33 cellular contexts compared by ENCODE assay signal in genomic region chr10:132758867-132759266, GRCh38. TPM values are rescaled to one million over a fixed set of nuclear protein-coding genes. Genes with fewer than 3 reads are reported as not detected.
DNase-seq lines count a peak whose midpoint lies in the region; ATAC-seq, FAIRE-seq and TF ChIP-seq lines count a peak whose summit lies in the region.
"Had no signal": no experiment of that assay in that cellular context is flagged by ENCODE, and none has a peak within 500 bp of the region (broad histone marks: within the 10 kb centered on the region; RNA-seq: fewer than 3 reads in every experiment).

No MANE protein-coding gene starts in this region.

- H3K18ac ChIP-seq in H1 (ENCODE audit: extremely low read depth, low read length): no peak overlapping the region

- intact Hi-C loops in left colon (cut with DNase I, micrococcal nuclease) (no loop called here), stomach (cut with DNase I; ENCODE audit: low total_unique reads) (no loop called here)
- intact Hi-C loops in activated T-helper 1 cell treated with anti-CD3 and anti-CD28 coated beads, Interleukin-12 subunit alpha, Interleukin-12 subunit beta, Interleukin-2, Interleukin-4 antibody, amounts not matched to agents 30 ng/mL and 10 ng/mL and 1 ng/mL, durations not matched to agents 14 hours and 24 hours and 36 hours (cut with micrococcal nuclease): no loop called here

- H2BK20ac ChIP-seq in H1 (ENCODE audit: low read length): no peak overlapping the region

- DNase-seq in H1 (ENCODE audit: low read depth in 1 of 2, low spot score in 2 of 2) (no peak), left colon (no peak), stomach (peak; percentile 39), erythroblast (lab: John Stamatoyannopoulos, UW) (no peak)
- no peak for DNase-seq in activated T-helper 1 cell treated with anti-CD3 and anti-CD28 coated beads, Interleukin-12 subunit alpha, Interleukin-12 subunit beta, Interleukin-2, Interleukin-4 antibody, amounts not matched to agents 30 ng/mL and 10 ng/mL and 1 ng/mL, durations not matched to agents 14 hours and 24 hours and 36 hours (ENCODE audit: low spot score)
- DNase-seq: 8988T; ACHN; BE2C; C1 segment of cervical spinal cord; CD4-positive, alpha-beta memory T cell; CD4-positive, CD25-positive, alpha-beta regulatory T cell; CD8-positive, alpha-beta memory T cell; COR-L47; DMS 273 treated with DMSO at 0.1 percent for 48 hours; DMS153; DMS53; DMS79; DND-41; EL; GDM1 had no signal

- 76% methylated on average over 14 of the region's 14 CpGs; no CpG with 5 or more reads in 1 of the 2 experiments for WGBS in H1 (ENCODE audit: extremely low coverage in 1 of 2, insufficient coverage in 1 of 2, insufficient read length in 1 of 2, insufficient replicate concordance in 2 of 2, low coverage in 1 of 2, low lambda C conversion rate in 2 of 2, missing lambda C conversion rate in 1 of 2), 2 experiments
- WGBS in stomach, 5 donors: 51 to 66% (median 60%) methylated on average over 13 to 14 of the region's 14 CpGs

- peaks cover 7% of the 10 kb centered on the region for H3K9me3 Mint-ChIP-seq in activated T-helper 1 cell treated with anti-CD3 and anti-CD28 coated beads, Interleukin-12 subunit alpha, Interleukin-12 subunit beta, Interleukin-2, Interleukin-4 antibody, amounts not matched to agents 30 ng/mL and 10 ng/mL and 1 ng/mL, durations not matched to agents 14 hours and 24 hours and 36 hours

- ATAC-seq in left colon (peak; percentile 92), HG03521 (IDR thresholded peaks at IDR 0.05; ENCODE audit: unreplicated experiment) (no peak), GM18867 (IDR thresholded peaks at IDR 0.05; ENCODE audit: unreplicated experiment) (no peak)
- ATAC-seq: GM12878 had no signal

- no peak overlapping the region for H3K4ac ChIP-seq in H1 (replicated peaks; ENCODE audit: insufficient read length, low read depth, low read length)

- no peak for FAIRE-seq in H1 (lab: Jason Lieb, UNC)
- FAIRE-seq: A204.1, GM12878, GM12892, GM18507, GM19239 had no signal

- H3K23me2 ChIP-seq in H1 (ENCODE audit: low read depth, low read length): no peaks in the 10 kb centered on the region

- H3K27ac ChIP-seq in H1 (ENCODE audit: low read depth, low read length): no peak overlapping the region
- peak overlapping the region; percentile 37 to 75 (median 61) for H3K27ac ChIP-seq in stomach
- H3K27ac ChIP-seq: BLaER1 had no signal

- H3K4me1 Mint-ChIP-seq in activated T-helper 1 cell treated with anti-CD3 and anti-CD28 coated beads, Interleukin-12 subunit alpha, Interleukin-12 subunit beta, Interleukin-2, Interleukin-4 antibody, amounts not matched to agents 30 ng/mL and 10 ng/mL and 1 ng/mL, durations not matched to agents 14 hours and 24 hours and 36 hours (ENCODE audit: low read depth): peaks cover 11% of the 10 kb centered on the region
- H3K4me1 Mint-ChIP-seq: CD14-positive monocyte had no signal

- H4K20me1 ChIP-seq in H1 (replicated peaks in 1 of 2; ENCODE audit: control insufficient read depth in 1 of 2, insufficient read depth in 2 of 2, low read length in 2 of 2): peaks cover 0 to 4% of the 10 kb centered on the region in 2 experiments
- H4K20me1 ChIP-seq: BLaER1 had no signal

- H3K79me1 ChIP-seq in H1 (ENCODE audit: low read depth, low read length): peaks cover 2% of the 10 kb centered on the region; the same call in 1 of the 2 replicates

- H3K9me3 ChIP-seq in H1 (ENCODE audit: insufficient read depth in 2 of 2, low read depth in 1 of 2, low read length in 1 of 2): peaks cover 11 to 25% of the 10 kb centered on the region in 2 experiments; a peak in 2 of 4 replicates
- H3K9me3 ChIP-seq in mucosa of stomach (ENCODE audit: control insufficient read depth, low read length): no peaks in the 10 kb centered on the region
- H3K9me3 ChIP-seq in stomach: no peaks in the 10 kb centered on the region
- H3K9me3 ChIP-seq: BE2C, BLaER1 had no signal

- TF ChIP-seq EP300 in H1 (IDR thresholded peaks at IDR 0.05; ENCODE audit: borderline replicate concordance in 1 of 2, low read depth in 2 of 2, low read length in 2 of 2) (no peak), stomach (IDR thresholded peaks at IDR 0.05) (no peak)

- peaks cover 17% of the 10 kb centered on the region for H3K36me3 Mint-ChIP-seq in activated T-helper 1 cell treated with anti-CD3 and anti-CD28 coated beads, Interleukin-12 subunit alpha, Interleukin-12 subunit beta, Interleukin-2, Interleukin-4 antibody, amounts not matched to agents 30 ng/mL and 10 ng/mL and 1 ng/mL, durations not matched to agents 14 hours and 24 hours and 36 hours (ENCODE audit: low read depth)

- H3K4me3 ChIP-seq in H1 (ENCODE audit: extremely low read depth in 1 of 4, insufficient read depth in 2 of 4, low read depth in 3 of 4, low read length in 4 of 4): no peak overlapping the region
- H3K4me3 ChIP-seq in mucosa of stomach (ENCODE audit: low read length): no peak overlapping the region
- H3K4me3 ChIP-seq in stomach: no peak overlapping the region
- H3K4me3 ChIP-seq: BLaER1, GM12878 had no signal

- no peak overlapping the region for H4K5ac ChIP-seq in H1 (ENCODE audit: insufficient read length, low read depth, low read length)

- H4K91ac ChIP-seq in H1 (replicated peaks; ENCODE audit: insufficient read length, low read length): no peak overlapping the region

- no peak overlapping the region for H2BK15ac ChIP-seq in H1 (ENCODE audit: low read length)

- H3K27me3 ChIP-seq in H1 (replicated peaks in 1 of 4; ENCODE audit: control insufficient read depth in 3 of 4, extremely low read depth in 1 of 4, insufficient read depth in 3 of 4, low read length in 3 of 4): no peaks in the 10 kb centered on the region
- no peaks in the 10 kb centered on the region for H3K27me3 ChIP-seq in mucosa of stomach (ENCODE audit: control insufficient read depth, insufficient read depth, low read length)
- no peaks in the 10 kb centered on the region for H3K27me3 ChIP-seq in stomach
- H3K27me3 ChIP-seq: BE2C, BLaER1 had no signal

- H2BK12ac ChIP-seq in H1 (ENCODE audit: low read depth, low read length): no peak overlapping the region

- H3K14ac ChIP-seq in H1 (ENCODE audit: insufficient read length): no peak overlapping the region

- H3K36me3 ChIP-seq in H1 (ENCODE audit: control insufficient read depth in 2 of 4, insufficient read depth in 4 of 4, low read length in 3 of 4) (peaks cover 0 to 5% (median 0%) of the 10 kb centered on the region in 4 experiments; a peak in 2 of 8 replicates), mucosa of stomach (ENCODE audit: control insufficient read depth, insufficient read depth, low read length) (no peaks in the 10 kb centered on the region), stomach (peaks cover 17 to 85% (median 69%) of the 10 kb centered on the region in 4 donors)
- H3K36me3 ChIP-seq: BE2C had no signal

- H2BK5ac ChIP-seq in H1 (ENCODE audit: low read depth, low read length): no peak overlapping the region

- POLR2A ChIA-PET in H1 (lab: Charles Lee; ENCODE audit: partially characterized antibody): no interaction called here

- H3K4me3 Mint-ChIP-seq in activated T-helper 1 cell treated with anti-CD3 and anti-CD28 coated beads, Interleukin-12 subunit alpha, Interleukin-12 subunit beta, Interleukin-2, Interleukin-4 antibody, amounts not matched to agents 30 ng/mL and 10 ng/mL and 1 ng/mL, durations not matched to agents 14 hours and 24 hours and 36 hours: no peak overlapping the region
- H3K4me3 Mint-ChIP-seq: CD14-positive monocyte; CD4-positive, alpha-beta memory T cell; CD4-positive, CD25-positive, alpha-beta regulatory T cell; CD8-positive, alpha-beta memory T cell had no signal

- H3K27ac Mint-ChIP-seq in activated T-helper 1 cell treated with anti-CD3 and anti-CD28 coated beads, Interleukin-12 subunit alpha, Interleukin-12 subunit beta, Interleukin-2, Interleukin-4 antibody, amounts not matched to agents 30 ng/mL and 10 ng/mL and 1 ng/mL, durations not matched to agents 14 hours and 24 hours and 36 hours: no peak overlapping the region
- H3K27ac Mint-ChIP-seq: CD14-positive monocyte; CD4-positive, alpha-beta memory T cell; CD4-positive, CD25-positive, alpha-beta regulatory T cell; CD8-positive, alpha-beta memory T cell had no signal

- no peak overlapping the region for H3K4me2 ChIP-seq in H1 (ENCODE audit: insufficient read depth in 1 of 2, low read depth in 2 of 2, low read length in 2 of 2)
- H3K4me2 ChIP-seq: BLaER1 had no signal

- H3K23ac ChIP-seq in H1 (ENCODE audit: insufficient read length): no peak overlapping the region

- no peaks in the 10 kb centered on the region for H3K4me1 ChIP-seq in H1 (replicated peaks in 1 of 4; ENCODE audit: control insufficient read depth in 3 of 4, insufficient read depth in 4 of 4, low read length in 3 of 4)
- peaks cover 36% of the 10 kb centered on the region for H3K4me1 ChIP-seq in mucosa of stomach (ENCODE audit: control insufficient read depth, insufficient read depth, low read length)
- peaks cover 0 to 14% (median under 1%) of the 10 kb centered on the region in 4 donors for H3K4me1 ChIP-seq in stomach
- H3K4me1 ChIP-seq: BE2C, BLaER1 had no signal

- H3K56ac ChIP-seq in H1 (replicated peaks; ENCODE audit: insufficient read length, low read depth, low read length): no peak overlapping the region

- TF ChIP-seq CTCF in H1 (IDR thresholded peaks at IDR 0.05; ENCODE audit: control extremely low read depth in 1 of 3, insufficient read depth in 1 of 3, low read depth in 1 of 3, low read length in 3 of 3) (no peak), stomach (IDR thresholded peaks at IDR 0.05) (no peak)

- H3K79me2 ChIP-seq in H1 (ENCODE audit: control insufficient read depth in 1 of 2, insufficient read depth in 2 of 2, low read length in 2 of 2): no peaks in the 10 kb centered on the region

- no peak overlapping the region for H2AFZ ChIP-seq in H1 (ENCODE audit: low read length)

- H3K27me3 Mint-ChIP-seq in activated T-helper 1 cell treated with anti-CD3 and anti-CD28 coated beads, Interleukin-12 subunit alpha, Interleukin-12 subunit beta, Interleukin-2, Interleukin-4 antibody, amounts not matched to agents 30 ng/mL and 10 ng/mL and 1 ng/mL, durations not matched to agents 14 hours and 24 hours and 36 hours (ENCODE audit: insufficient read depth): no peaks in the 10 kb centered on the region
- H3K27me3 Mint-ChIP-seq: CD4-positive, alpha-beta memory T cell; CD4-positive, CD25-positive, alpha-beta regulatory T cell; CD8-positive, alpha-beta memory T cell had no signal

- H3K9ac ChIP-seq in H1 (replicated peaks in 1 of 4; ENCODE audit: extremely low read depth in 1 of 4, low read depth in 3 of 4, low read length in 3 of 4): no peak overlapping the region
- peak overlapping the region; percentile 68 for H3K9ac ChIP-seq in mucosa of stomach (ENCODE audit: low read length)
- H3K9ac ChIP-seq: BLaER1 had no signal

- CTCF ChIA-PET in H1 (lab: Charles Lee; ENCODE audit: partially characterized antibody): no interaction called here

- H4K8ac ChIP-seq in H1 (ENCODE audit: extremely low read depth, insufficient read depth, low read length): peak overlapping the region; percentile 51; the same call in 1 of the 2 replicates

- no peak for TF ChIP-seq POLR2A in H1 (IDR thresholded peaks at IDR 0.05; ENCODE audit: control extremely low read depth in 1 of 2, low read depth in 2 of 2, low read length in 2 of 2)
- no peak for TF ChIP-seq POLR2A in stomach (IDR thresholded peaks at IDR 0.05)
- TF ChIP-seq POLR2A in erythroblast (IDR thresholded peaks at IDR 0.05; ENCODE audit: low read length): no peak

- H2AK5ac ChIP-seq in H1 (ENCODE audit: low read depth, low read length): no peak overlapping the region

- no peak for TF ChIP-seq RAD21 in H1 (IDR thresholded peaks at IDR 0.05 in 1 of 2, conservative IDR thresholded peaks at IDR 0.05 in 1 of 2; ENCODE audit: low read depth in 2 of 2, low read length in 2 of 2)

- H2BK120ac ChIP-seq in H1 (replicated peaks; ENCODE audit: low read depth, low read length): no peak overlapping the region

RNA-seq across cellular contexts. Expression of gene NKX6-2, which starts 27.1 kb away (rescaled TPM):
- not detected in 2 replicates for total RNA-seq in H1 (2021; fragmentation: NEBNext Ultra II Directional; extraction: Animal tissue kit (Norgen Biotek cat#: 25700))
- 0.06 and 0.14 TPM in 2 replicates for polyA plus RNA-seq in H1 (2011; rRNA removed)
- polyA plus RNA-seq in H1 (2011; cell fraction: cytosol; rRNA removed): 0.09 TPM
- polyA plus RNA-seq in H1 (2011; cell fraction: nucleus; rRNA removed): 0.11 TPM
- 2.4 to 6.7 TPM (median 4.4 TPM) in 4 replicates for polyA plus RNA-seq in H1 (2012, experiment 1 of 2)
- polyA plus RNA-seq in H1 (2012, experiment 2 of 2): 0.08 TPM
- polyA plus RNA-seq in H1 (2013, experiment 1 of 2): not detected
- not detected for polyA plus RNA-seq in H1 (2013, experiment 2 of 2)
- polyA minus RNA-seq in H1 (2011; rRNA and poly(A)+ RNA removed): not detected in 2 replicates
- not detected for polyA minus RNA-seq in H1 (2011; cell fraction: cytosol; rRNA and poly(A)+ RNA removed)
- polyA minus RNA-seq in H1 (2011; cell fraction: nucleus; rRNA and poly(A)+ RNA removed): not detected
- not detected for total RNA-seq in left colon
- total RNA-seq in stomach: 10 to 100 TPM in 2 of 5 donors, 1 to 10 TPM in 1, not detected in 2; 9.0 to 75.8 (median 11.1) TPM
- 10 to 100 TPM in 1 of 3 donors, 1 to 10 TPM in 1, under 1 TPM in 1; 0.65 to 29.0 (median 1.3) TPM for polyA plus RNA-seq in stomach
- not detected in 2 replicates for total RNA-seq in activated T-helper 1 cell treated with anti-CD3 and anti-CD28 coated beads, Interleukin-12 subunit alpha, Interleukin-12 subunit beta, Interleukin-2, Interleukin-4 antibody, amounts not matched to agents 30 ng/mL and 10 ng/mL and 1 ng/mL, durations not matched to agents 14 hours and 24 hours and 36 hours
- total RNA-seq: A673; CD4-positive, alpha-beta memory T cell; CD4-positive, CD25-positive, alpha-beta regulatory T cell; CD8-positive, alpha-beta memory T cell; G401; GM12878 had no signal
- polyA plus RNA-seq: AG04450; CD14-positive monocyte; CD8-positive, alpha-beta memory T cell had no signal
